31 cellular contexts compared by ENCODE assay signal in the genomic region with DNA sequence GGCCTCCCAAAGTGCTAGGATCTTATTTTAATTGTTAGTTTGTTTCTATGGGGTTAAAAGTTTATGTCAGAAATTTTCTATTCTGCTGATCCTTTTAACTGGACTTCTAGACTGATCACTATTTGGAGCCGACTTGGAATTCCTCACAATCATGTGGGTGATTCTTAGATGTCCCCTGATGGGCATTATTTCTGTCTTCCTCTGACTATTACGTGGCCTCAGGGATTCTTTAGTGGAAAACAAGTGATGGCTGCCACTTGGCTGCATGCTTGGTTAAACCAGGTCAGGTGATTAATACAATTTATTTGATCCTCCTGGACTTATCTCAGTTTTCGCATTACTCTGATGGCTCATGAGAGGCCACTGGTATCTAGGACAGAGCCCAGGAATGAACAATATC. TPM values are rescaled to one million over a fixed set of nuclear protein-coding genes. Genes with fewer than 3 reads are reported as not detected.
"Had no signal": no experiment of that assay in that cellular context is flagged by ENCODE, and none has a peak within 500 bp of the region (broad histone marks: within the 10 kb centered on the region; RNA-seq: fewer than 3 reads in every experiment).

No MANE protein-coding gene starts in this region.

- H3K9me3 ChIP-seq: esophagus squamous epithelium, gastrocnemius medialis, heart right ventricle, left lung, lower lobe of right lung, mucosa of descending colon had no signal

- ATAC-seq: gastrocnemius medialis, heart right ventricle, left cardiac atrium, left lung, left ventricle myocardium superior, lower lobe of right lung, mucosa of descending colon had no signal

- H3K4me3 ChIP-seq: coronary artery, dorsolateral prefrontal cortex, esophagus squamous epithelium, gastrocnemius medialis, heart right ventricle, left lung, lower lobe of right lung, mucosa of descending colon had no signal

- H3K4me1 ChIP-seq: esophagus squamous epithelium, gastrocnemius medialis, heart right ventricle, left lung, lower lobe of right lung had no signal

- H3K36me3 ChIP-seq: esophagus squamous epithelium, gastrocnemius medialis, heart right ventricle, left lung, lower lobe of right lung had no signal

- H3K27me3 ChIP-seq: gastrocnemius medialis had no signal

- DNase-seq: dermis blood vessel endothelial cell; dorsolateral prefrontal cortex; effector CD4-positive, alpha-beta T cell; effector memory CD4-positive, alpha-beta T cell; esophagus squamous epithelium; foreskin fibroblast; foreskin melanocyte; gastrocnemius medialis; glutamatergic neuron; head of caudate nucleus; heart right ventricle; hippocampal formation; left cardiac atrium; left lung; left ventricle myocardium superior; lower lobe of right lung; mesenchymal stem cell; mucosa of descending colon; naive B cell had no signal

- FAIRE-seq: endothelial cell of umbilical vein, islet of Langerhans, keratinocyte had no signal

- H3K27ac ChIP-seq: coronary artery, dorsolateral prefrontal cortex, esophagus squamous epithelium, gastrocnemius medialis, heart right ventricle, left lung, lower lobe of right lung had no signal

RNA-seq across cellular contexts. Expression of a gene that starts 32.2 kb away (rescaled TPM):
- total RNA-seq: dermis blood vessel endothelial cell, endothelial cell of umbilical vein, epithelial cell of proximal tubule, esophagus squamous epithelium, gastrocnemius medialis, glomerular endothelial cell, heart right ventricle, kidney epithelial cell, left cardiac atrium, left ventricle myocardium superior, lower leg skin, lower lobe of right lung, lung microvascular endothelial cell, mesenteric fat pad, mesothelial cell of epicardium, mucosa of descending colon, myocyte had no signal
